11 cellular contexts compared by ENCODE assay signal in genomic region chr2:105072039-105072438, GRCh38. TPM values are rescaled to one million over a fixed set of nuclear protein-coding genes. Genes with fewer than 3 reads are reported as not detected.
DNase-seq lines count a peak whose midpoint lies in the region; ATAC-seq and TF ChIP-seq lines count a peak whose summit lies in the region.
"Had no signal": no experiment of that assay in that cellular context is flagged by ENCODE, and none has a peak within 500 bp of the region (broad histone marks: within the 10 kb centered on the region; RNA-seq: fewer than 3 reads in every experiment).

No MANE protein-coding gene starts in this region.

- H3K27ac Mint-ChIP-seq in natural killer cell treated with Interleukin-12 subunit alpha and Interleukin-12 subunit beta and Interleukin-15 and Interleukin-18, amount 100 ng/mL, for 72 hours: peak overlapping the region; percentile 87 to 93
- H3K27ac Mint-ChIP-seq: progenitor cell of endocrine pancreas had no signal

- H3K27me3 Mint-ChIP-seq in natural killer cell treated with Interleukin-12 subunit alpha and Interleukin-12 subunit beta and Interleukin-15 and Interleukin-18, amount 100 ng/mL, for 72 hours: no peaks in the 10 kb centered on the region
- H3K27me3 Mint-ChIP-seq: progenitor cell of endocrine pancreas had no signal

- no peaks in the 10 kb centered on the region for H3K36me3 Mint-ChIP-seq in natural killer cell treated with Interleukin-12 subunit alpha and Interleukin-12 subunit beta and Interleukin-15 and Interleukin-18, amount 100 ng/mL, for 72 hours

- no peaks in the 10 kb centered on the region for H3K36me3 ChIP-seq in ascending aorta
- H3K36me3 ChIP-seq in HAP-1 (replicated peaks): no peaks in the 10 kb centered on the region

- H3K4me1 ChIP-seq in ascending aorta (no peaks in the 10 kb centered on the region), HAP-1 (peaks cover 47% of the 10 kb centered on the region)

- 91 to 93% methylated on average over 2 of the region's 2 CpGs for WGBS in lower leg skin, 2 donors

- ATAC-seq in GM21619 (IDR thresholded peaks at IDR 0.05; ENCODE audit: unreplicated experiment) (peak; percentile 92), HG03378 (IDR thresholded peaks at IDR 0.05; ENCODE audit: unreplicated experiment) (peak; percentile 93)
- ATAC-seq in natural killer cell treated with Interleukin-12 subunit alpha and Interleukin-12 subunit beta and Interleukin-15 and Interleukin-18, amount 100 ng/mL, for 72 hours: peak; percentile 86 to 89
- ATAC-seq: A549 had no signal

- H3K4me3 ChIP-seq in lower leg skin (ENCODE audit: low read depth, poor library complexity, severe bottlenecking) (no peak overlapping the region), ascending aorta (no peak overlapping the region), HAP-1 (no peak overlapping the region)
- H3K4me3 ChIP-seq: A549 had no signal

- peak overlapping the region; percentile 86 for H3K4me3 Mint-ChIP-seq in natural killer cell treated with Interleukin-12 subunit alpha and Interleukin-12 subunit beta and Interleukin-15 and Interleukin-18, amount 100 ng/mL, for 72 hours

- no peak for TF ChIP-seq POLR2A in lower leg skin (IDR thresholded peaks at IDR 0.05)

- no peak for TF ChIP-seq CTCF in lower leg skin (IDR thresholded peaks at IDR 0.05)
- TF ChIP-seq CTCF in ascending aorta (IDR thresholded peaks at IDR 0.05): no peak

- H3K9me3 Mint-ChIP-seq in natural killer cell treated with Interleukin-12 subunit alpha and Interleukin-12 subunit beta and Interleukin-15 and Interleukin-18, amount 100 ng/mL, for 72 hours: no peaks in the 10 kb centered on the region

- intact Hi-C loops in lower leg skin (cut with DNase I; ENCODE audit: low total_unique reads) (no loop called here), ascending aorta (cut with DNase I) (no loop called here)

- H3K27me3 ChIP-seq in ascending aorta (no peaks in the 10 kb centered on the region), HAP-1 (ENCODE audit: low read depth) (no peaks in the 10 kb centered on the region)

- H3K27ac ChIP-seq in ascending aorta: no peak overlapping the region
- H3K27ac ChIP-seq: A549 had no signal

- peak; percentile 29 for DNase-seq in activated CD4-positive, alpha-beta T cell treated with anti-CD3 and anti-CD28 coated beads for 48 hours
- DNase-seq in activated CD4-positive, alpha-beta T cell treated with anti-CD3 and anti-CD28 coated beads, Interleukin-2, amount 50 U/mL, for 1 hour: no peak
- DNase-seq in natural killer cell treated with Interleukin-12 subunit alpha and Interleukin-12 subunit beta and Interleukin-15 and Interleukin-18, amount 100 ng/mL, for 72 hours (ENCODE audit: low spot score): peak; percentile 80
- no peak for DNase-seq in lower leg skin (ENCODE audit: low spot score in 2 of 2)
- no peak for DNase-seq in ascending aorta (ENCODE audit: low spot score in 2 of 2)
- no peak for DNase-seq in HAP-1 (ENCODE audit: low spot score in 2 of 2)
- DNase-seq: GF-D8 had no signal

- H3K4me1 Mint-ChIP-seq in natural killer cell treated with Interleukin-12 subunit alpha and Interleukin-12 subunit beta and Interleukin-15 and Interleukin-18, amount 100 ng/mL, for 72 hours (ENCODE audit: low read depth in 2 of 2): peaks cover 46 to 59% of the 10 kb centered on the region in 2 donors

- H3K9me3 ChIP-seq in ascending aorta (no peaks in the 10 kb centered on the region), HAP-1 (no peaks in the 10 kb centered on the region)
- H3K9me3 ChIP-seq: A549 had no signal

- in situ Hi-C loops in HAP-1 (cut with MboI; ENCODE audit: low sequenced_read_pairs): no loop called here

RNA-seq across cellular contexts. Expression of gene MRPS9, which starts 34.2 kb away (rescaled TPM):
- 10 to 100 TPM; 26.8 to 29.8 TPM for total RNA-seq in natural killer cell treated with Interleukin-12 subunit alpha and Interleukin-12 subunit beta and Interleukin-15 and Interleukin-18, amount 100 ng/mL, for 72 hours
- total RNA-seq in lower leg skin: 10 to 100 TPM; 16.1 to 20.0 (median 17.3) TPM
- 18.7 TPM for total RNA-seq in ascending aorta

Comparison
In these comparisons a context has a peak if more than half of its experiments do, and no peak if none do; other contexts are left out.
1. DNase-seq: peak in activated CD4-positive, alpha-beta T cell treated with anti-CD3 and anti-CD28 coated beads for 48 hours (single experiment) and natural killer cell treated with Interleukin-12 subunit alpha and Interleukin-12 subunit beta and Interleukin-15 and Interleukin-18, amount 100 ng/mL, for 72 hours (single experiment); none in activated CD4-positive, alpha-beta T cell treated with anti-CD3 and anti-CD28 coated beads, Interleukin-2, amount 50 U/mL, for 1 hour (single experiment), lower leg skin (0 of 2), ascending aorta (0 of 2) and HAP-1 (0 of 2).
2. Peak in every context shown above with its lines, with median percentiles within 50 percentile points of each other: ATAC-seq.